ENCODE assay signal across 9 cellular contexts in genomic region chr4:80138556-80139538, GRCh38. TPM values are rescaled to one million over a fixed set of nuclear protein-coding genes. Genes with fewer than 3 reads are reported as not detected.
DNase-seq lines count a peak whose midpoint lies in the region; ATAC-seq and TF ChIP-seq lines count a peak whose summit lies in the region.
"Had no signal": no experiment of that assay in that cellular context is flagged by ENCODE, and none has a peak within 500 bp of the region (broad histone marks: within the 10 kb centered on the region; RNA-seq: fewer than 3 reads in every experiment).

No MANE protein-coding gene starts in this region.

- TF ChIP-seq POLR2A in uterus (IDR thresholded peaks at IDR 0.05) (no peak), esophagus muscularis mucosa (IDR thresholded peaks at IDR 0.05; ENCODE audit: low read depth) (no peak)

- H3K9me3 ChIP-seq in MM.1S (replicated peaks; ENCODE audit: insufficient read depth, low read length) (no peaks in the 10 kb centered on the region), uterus (no peaks in the 10 kb centered on the region), esophagus muscularis mucosa (peaks cover 0 to 4% (median 0%) of the 10 kb centered on the region in 4 donors)

- H3F3A ChIP-seq in MM.1S (ENCODE audit: insufficient read depth, low read length) = no peaks in the 10 kb centered on the region

- H3K27ac ChIP-seq in MM.1S (ENCODE audit: low read length) = no peak overlapping the region
- no peak overlapping the region for H3K27ac ChIP-seq in uterus
- no peak overlapping the region for H3K27ac ChIP-seq in esophagus muscularis mucosa (replicated peaks in 1 of 4)

- no peak overlapping the region for H3K4me3 ChIP-seq in MM.1S (ENCODE audit: low read length)
- no peak overlapping the region for H3K4me3 ChIP-seq in uterus
- no peak overlapping the region for H3K4me3 ChIP-seq in esophagus muscularis mucosa

- H3K27me3 ChIP-seq in MM.1S (replicated peaks; ENCODE audit: insufficient read depth, low read length) (no peaks in the 10 kb centered on the region), uterus (no peaks in the 10 kb centered on the region), esophagus muscularis mucosa (no peaks in the 10 kb centered on the region)

- H3K4me2 ChIP-seq in MM.1S (ENCODE audit: low read depth, low read length) = no peak overlapping the region

- H2AFZ ChIP-seq in MM.1S (ENCODE audit: low read length) = no peak overlapping the region

- H3K36me3 ChIP-seq in MM.1S (replicated peaks; ENCODE audit: insufficient read depth, low read length) (no peaks in the 10 kb centered on the region), uterus (no peaks in the 10 kb centered on the region), esophagus muscularis mucosa (no peaks in the 10 kb centered on the region)

- TF ChIP-seq CTCF in MM.1S (IDR thresholded peaks at IDR 0.05; ENCODE audit: low read length) = no peak
- no peak for TF ChIP-seq CTCF in uterus (IDR thresholded peaks at IDR 0.05)
- TF ChIP-seq CTCF in esophagus muscularis mucosa (IDR thresholded peaks at IDR 0.05) = no peak

- intact Hi-C loops in uterus (cut with DNase I; ENCODE audit: low total_unique reads) (no loop called here), esophagus muscularis mucosa (cut with DNase I) (no loop called here)

- ATAC-seq in GM21786 (IDR thresholded peaks at IDR 0.05; ENCODE audit: unreplicated experiment) = peak; percentile 93

- 76% methylated on average over 2 of the region's 2 CpGs for WGBS in esophagus muscularis mucosa

- no peak overlapping the region for H3K9ac ChIP-seq in MM.1S (ENCODE audit: low read length)

- no peaks in the 10 kb centered on the region for H4K20me1 ChIP-seq in MM.1S (ENCODE audit: insufficient read depth, low read length)

- H3K4me1 ChIP-seq in MM.1S (ENCODE audit: low read length) (peaks cover 4% of the 10 kb centered on the region; the same call in 1 of the 2 replicates), uterus (no peaks in the 10 kb centered on the region), esophagus muscularis mucosa (no peaks in the 10 kb centered on the region)

- TF ChIP-seq EP300 in esophagus muscularis mucosa (IDR thresholded peaks at IDR 0.05) = no peak

- no peaks in the 10 kb centered on the region; the same call in 1 of the 2 replicates for H3K9me2 ChIP-seq in MM.1S (replicated peaks; ENCODE audit: insufficient read depth, low read length)

- DNase-seq in ELR (ENCODE audit: low read depth) (peak; percentile 84), MM.1S (peak; percentile 75), COLO668 (lab: John Stamatoyannopoulos, UW; ENCODE audit: unreplicated experiment) (no peak), uterus (no peak), esophagus muscularis mucosa (ENCODE audit: extremely low spot score) (no peak)
- DNase-seq in activated T-helper 9 cell treated with anti-CD3 and anti-CD28 coated beads, Interleukin-2, amount 50 U/mL, for 16 hours (ENCODE audit: low read depth) = peak; percentile 21
- DNase-seq in stimulated activated CD4-positive, alpha-beta T cell treated with anti-CD3 and anti-CD28 coated beads, Interleukin-12 subunit alpha, Interleukin-12 subunit beta, amount 100 ng/mL, for 48 hours (ENCODE audit: low read depth in 2 of 3, low spot score in 1 of 3) = peak in 2 of 3 donors; percentile 26 to 33

- H3K79me2 ChIP-seq in MM.1S (ENCODE audit: low read length) = no peaks in the 10 kb centered on the region

RNA-seq across cellular contexts. Expression of gene PRDM8, which starts 58.5 kb away (rescaled TPM):
- total RNA-seq in uterus (10 to 100 TPM in 3 of 4 donors, 1 to 10 TPM in 1; 4.5 to 13.1 (median 12.6) TPM), esophagus muscularis mucosa (10 to 100 TPM; 24.1 to 63.5 (median 34.3) TPM)
- total RNA-seq: H1 had no signal

Comparison
In these comparisons a context has a peak if more than half of its experiments do, and no peak if none do; other contexts are left out.
1. DNase-seq: peak in ELR (single experiment), MM.1S (single experiment), activated T-helper 9 cell treated with anti-CD3 and anti-CD28 coated beads, Interleukin-2, amount 50 U/mL, for 16 hours (single experiment) and stimulated activated CD4-positive, alpha-beta T cell treated with anti-CD3 and anti-CD28 coated beads, Interleukin-12 subunit alpha, Interleukin-12 subunit beta, amount 100 ng/mL, for 48 hours (2 of 3); none in COLO668 (single experiment), uterus (0 of 2) and esophagus muscularis mucosa (single experiment).